In genomic region chr6:39048481-39049399, GRCh38 we compare ENCODE assay signal across 9 cellular contexts. TPM values are rescaled to one million over a fixed set of nuclear protein-coding genes. Genes with fewer than 3 reads are reported as not detected.
A peak's percentile ranks its signal among the peaks of the same experiment; 100 is the strongest.
DNase-seq lines count a peak whose midpoint lies in the region; ATAC-seq, FAIRE-seq and TF ChIP-seq lines count a peak whose summit lies in the region.
"Had no signal": no experiment of that assay in that cellular context is flagged by ENCODE, and none has a peak within 500 bp of the region (broad histone marks: within the 10 kb centered on the region; RNA-seq: fewer than 3 reads in every experiment).

GLP1R (plus strand) TSS chr6:39048781; CDS start chr6:39048841, 60 bp downstream.

- H3K27ac ChIP-seq in CD4-positive, CD25-positive, alpha-beta regulatory T cell (ENCODE audit: insufficient read depth, low read length, poor library complexity, severe bottlenecking): no peak within 1 kb of the TSS
- H3K27ac ChIP-seq in endothelial cell of umbilical vein (ENCODE audit: insufficient read depth, low read depth, low read length): no peak within 1 kb of the TSS

- peaks cover 3% of the 10 kb centered on the region for H3K4me1 ChIP-seq in CD4-positive, CD25-positive, alpha-beta regulatory T cell (ENCODE audit: control insufficient read depth, insufficient read depth, low read length, poor library complexity, severe bottlenecking)
- no peaks in the 10 kb centered on the region for H3K4me1 ChIP-seq in endothelial cell of umbilical vein (ENCODE audit: control insufficient read depth, extremely low read depth, insufficient read depth, low read length)

- POLR2A ChIA-PET in endothelial cell of umbilical vein (lab: Charles Lee): no interaction called here

- no peaks in the 10 kb centered on the region for H4K20me1 ChIP-seq in endothelial cell of umbilical vein (replicated peaks; ENCODE audit: control insufficient read depth, extremely low read depth, insufficient read depth, low read length)

- H3K36me3 Mint-ChIP-seq in CD4-positive, CD25-positive, alpha-beta regulatory T cell: no peaks in the 10 kb centered on the region
- no peaks in the 10 kb centered on the region for H3K36me3 Mint-ChIP-seq in natural killer cell

- no peak within 1 kb of the TSS for H3K4me3 ChIP-seq in CD4-positive, CD25-positive, alpha-beta regulatory T cell (ENCODE audit: low read depth, low read length)
- H3K4me3 ChIP-seq in NB4 (ENCODE audit: low read depth, low read length): peak within 1 kb of the TSS; percentile 16
- H3K4me3 ChIP-seq in endothelial cell of umbilical vein (replicated peaks in 1 of 3; ENCODE audit: insufficient read depth in 1 of 3, low read depth in 1 of 3, low read length in 3 of 3): no peak within 1 kb of the TSS

- peak within 1 kb of the TSS in 3 of 4 donors; percentile 63 to 79 (median 68) for H3K4me3 Mint-ChIP-seq in CD4-positive, CD25-positive, alpha-beta regulatory T cell
- peak within 1 kb of the TSS; percentile 81 for H3K4me3 Mint-ChIP-seq in natural killer cell

- intact Hi-C loops in endothelial cell of umbilical vein (cut with micrococcal nuclease): no loop called here
- intact Hi-C loops in natural killer cell (cut with micrococcal nuclease): no loop called here

- dilution Hi-C loops in endothelial cell of umbilical vein (cut with MboI; ENCODE audit: extremely low pct_ligation_motif_present, low sequenced_read_pairs): no loop called here

- peaks cover 0 to 25% (median 6%) of the 10 kb centered on the region in 4 donors for H3K4me1 Mint-ChIP-seq in CD4-positive, CD25-positive, alpha-beta regulatory T cell
- H3K4me1 Mint-ChIP-seq in natural killer cell: peaks cover 44 to 47% of the 10 kb centered on the region in 2 donors

- H3K9me3 Mint-ChIP-seq in CD4-positive, CD25-positive, alpha-beta regulatory T cell: peaks cover 0 to 2% (median 0%) of the 10 kb centered on the region in 7 donors
- no peaks in the 10 kb centered on the region for H3K9me3 Mint-ChIP-seq in natural killer cell

- no peak within 1 kb of the TSS for H2AFZ ChIP-seq in endothelial cell of umbilical vein (ENCODE audit: low read depth, low read length)

- H3K79me2 ChIP-seq in endothelial cell of umbilical vein (ENCODE audit: control insufficient read depth, insufficient read depth, low read length): no peaks in the 10 kb centered on the region

- H3K9me1 ChIP-seq in endothelial cell of umbilical vein (replicated peaks; ENCODE audit: control insufficient read depth, extremely low read depth, insufficient read depth, low read length): no peaks in the 10 kb centered on the region

- H3K36me3 ChIP-seq in CD4-positive, CD25-positive, alpha-beta regulatory T cell (ENCODE audit: control insufficient read depth, insufficient read depth, low read length): no peaks in the 10 kb centered on the region
- H3K36me3 ChIP-seq in endothelial cell of umbilical vein (ENCODE audit: control insufficient read depth in 2 of 2, extremely low read depth in 1 of 2, insufficient read depth in 2 of 2, low read length in 2 of 2): no peaks in the 10 kb centered on the region

- TF ChIP-seq CTCF in NB4 (IDR thresholded peaks at IDR 0.05; ENCODE audit: low read depth, low read length): no peak
- TF ChIP-seq CTCF in endothelial cell of umbilical vein (IDR thresholded peaks at IDR 0.05; ENCODE audit: extremely low read depth in 1 of 2, insufficient read depth in 1 of 2, low read depth in 1 of 2, low read length in 2 of 2): no peak
- TF ChIP-seq CTCF in natural killer cell (IDR thresholded peaks at IDR 0.05): no peak

- TF ChIP-seq POLR2A in NB4 (IDR thresholded peaks at IDR 0.05; ENCODE audit: extremely low read depth, insufficient read length) (no peak), endothelial cell of umbilical vein (IDR thresholded peaks at IDR 0.05; ENCODE audit: low read depth, low read length) (no peak)

- CTCF ChIA-PET in endothelial cell of umbilical vein (lab: Charles Lee): no interaction called here

- H3K27ac Mint-ChIP-seq in CD4-positive, CD25-positive, alpha-beta regulatory T cell: no peak within 1 kb of the TSS
- H3K27ac Mint-ChIP-seq in natural killer cell: peak within 1 kb of the TSS in 1 of 2 donors; percentile 87

- H3K9me3 ChIP-seq in CD4-positive, CD25-positive, alpha-beta regulatory T cell (ENCODE audit: control insufficient read depth in 2 of 2, low read length in 2 of 2): no peaks in the 10 kb centered on the region
- H3K9me3 ChIP-seq in endothelial cell of umbilical vein (replicated peaks; ENCODE audit: control insufficient read depth, insufficient read depth, low read length): no peaks in the 10 kb centered on the region

- DNase-seq in CD4-positive, CD25-positive, alpha-beta regulatory T cell: no peak
- peak; percentile 46 for DNase-seq in NB4 (ENCODE audit: low read depth)
- no peak for DNase-seq in endothelial cell of umbilical vein (ENCODE audit: low read depth, low spot score)
- no peak for DNase-seq in natural killer cell
- DNase-seq in GM19240 (ENCODE audit: insufficient read length, low spot score): no peak
- DNase-seq in central memory CD4-positive, alpha-beta T cell: no peak
- DNase-seq in NAMALWA (ENCODE audit: low spot score): no peak

- no peak within 1 kb of the TSS for H3K4me2 ChIP-seq in endothelial cell of umbilical vein (ENCODE audit: insufficient read depth, low read length)

- peaks cover 46% of the 10 kb centered on the region for H3K27me3 Mint-ChIP-seq in CD4-positive, CD25-positive, alpha-beta regulatory T cell
- peaks cover 0 to 5% of the 10 kb centered on the region in 2 donors for H3K27me3 Mint-ChIP-seq in natural killer cell (ENCODE audit: low read depth in 2 of 2)

- no TSS peak for BruUV-seq in endothelial cell of umbilical vein (replicated peaks; lab: Mats Ljungman, UMichigan)

- no peak within 1 kb of the TSS for H3K9ac ChIP-seq in endothelial cell of umbilical vein (replicated peaks; ENCODE audit: extremely low read depth, insufficient read depth, low read length)

- FAIRE-seq in endothelial cell of umbilical vein (lab: Jason Lieb, UNC): no peak

- peaks cover 6% of the 10 kb centered on the region for H3K27me3 ChIP-seq in CD4-positive, CD25-positive, alpha-beta regulatory T cell (ENCODE audit: control insufficient read depth, insufficient read depth, low read length)
- H3K27me3 ChIP-seq in endothelial cell of umbilical vein (ENCODE audit: control insufficient read depth in 2 of 2, insufficient read depth in 2 of 2, low read length in 2 of 2): peaks cover 27 to 30% of the 10 kb centered on the region in 2 experiments

- peak; percentile 26 to 32 for ATAC-seq in CD4-positive, CD25-positive, alpha-beta regulatory T cell (ENCODE audit: low read depth in 2 of 2)
- ATAC-seq in natural killer cell: peak in 2 of 3 donors; percentile 22 to 50
- no peak for ATAC-seq in HG03095 (IDR thresholded peaks at IDR 0.05; ENCODE audit: unreplicated experiment)

TF ChIP-seq in endothelial cell of umbilical vein, 7 proteins besides CTCF, POLR2A, EP300 and RAD21:
- TF ChIP-seq POLR2AphosphoS5 (IDR thresholded peaks at IDR 0.05; ENCODE audit: insufficient read depth, low read depth, low read length) (no peak), EZH2 (IDR thresholded peaks at IDR 0.05; ENCODE audit: borderline replicate concordance, low read depth, low read length, severe bottlenecking) (peak; percentile 76)

RNA-seq across cellular contexts. Expression of gene GLP1R, which starts in this region (rescaled TPM):
- not detected for total RNA-seq in CD4-positive, CD25-positive, alpha-beta regulatory T cell
- polyA plus RNA-seq in CD4-positive, CD25-positive, alpha-beta regulatory T cell: not detected
- total RNA-seq in endothelial cell of umbilical vein (not detected in 2 replicates), natural killer cell (1 to 10 TPM; 2.2 to 6.5 (median 3.0) TPM)
- not detected in 2 replicates for polyA plus RNA-seq in endothelial cell of umbilical vein
- not detected in 2 replicates for polyA plus RNA-seq in endothelial cell of umbilical vein (2011; cell fraction: cytosol; rRNA removed)
- polyA plus RNA-seq in endothelial cell of umbilical vein (2011; cell fraction: nucleus; rRNA removed): not detected in 2 replicates
- polyA plus RNA-seq in endothelial cell of umbilical vein (2012): not detected in 2 replicates
- polyA minus RNA-seq in endothelial cell of umbilical vein: not detected in 2 replicates
- not detected for polyA minus RNA-seq in endothelial cell of umbilical vein (2011; cell fraction: cytosol; rRNA and poly(A)+ RNA removed)
- polyA minus RNA-seq in endothelial cell of umbilical vein (2011; cell fraction: nucleus; rRNA and poly(A)+ RNA removed): not detected in 2 replicates
- total RNA-seq: LHCN-M2 had no signal

Comparison
In these comparisons a context has a peak if more than half of its experiments do, and no peak if none do; other contexts are left out.
1. Peak in ATAC-seq in CD4-positive, CD25-positive, alpha-beta regulatory T cell; RNA of the gene not detected or under 1 TPM.